Comparison of ENCODE assay signal across 9 cellular contexts in the genomic region with DNA sequence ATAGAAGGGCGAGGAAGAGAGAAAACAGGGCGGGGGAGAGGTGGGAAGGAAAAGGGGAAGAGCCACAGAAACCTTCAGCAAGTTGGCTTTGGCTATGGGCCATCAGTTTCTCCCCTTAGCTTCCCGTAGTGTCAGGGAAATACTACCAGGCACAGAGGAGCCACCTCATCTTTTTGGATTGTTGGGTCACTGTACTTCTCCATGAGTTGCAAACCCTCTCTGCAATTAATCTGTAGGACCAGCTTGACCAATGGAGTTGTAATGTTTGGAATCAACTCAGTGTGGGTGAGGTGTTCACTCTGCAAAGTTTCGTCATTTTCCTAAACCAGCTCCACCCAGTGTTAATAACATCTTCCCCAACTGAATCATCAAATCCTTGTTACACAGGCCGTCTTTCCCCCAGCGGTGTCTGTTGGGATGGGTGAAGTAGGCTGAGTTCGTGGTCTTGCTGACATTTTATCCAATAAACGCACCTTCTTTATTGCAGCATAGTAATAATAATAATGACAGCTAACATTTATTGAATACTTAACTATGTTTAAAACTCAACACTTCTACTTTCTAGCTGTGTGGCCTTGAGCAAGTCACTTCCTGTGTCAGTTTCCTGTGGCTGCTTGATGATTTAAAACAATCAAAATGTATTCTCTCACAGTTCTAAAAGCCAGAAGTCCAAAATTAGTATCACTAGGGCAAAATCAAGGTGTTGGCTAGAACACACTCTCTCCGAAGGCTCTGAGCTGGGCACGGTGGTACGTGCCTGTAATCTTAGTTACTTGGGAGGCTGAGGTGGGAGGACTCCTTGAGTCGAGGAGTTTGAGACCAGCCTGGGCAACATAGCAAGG. TPM values are rescaled to one million over a fixed set of nuclear protein-coding genes. Genes with fewer than 3 reads are reported as not detected.
DNase-seq lines count a peak whose midpoint lies in the region; ATAC-seq and TF ChIP-seq lines count a peak whose summit lies in the region.
"Had no signal": no experiment of that assay in that cellular context is flagged by ENCODE, and none has a peak within 500 bp of the region (broad histone marks: within the 10 kb centered on the region; RNA-seq: fewer than 3 reads in every experiment).

No MANE protein-coding gene starts in this region.

- in situ Hi-C loops in astrocyte of the spinal cord (cut with HindIII; ENCODE audit: low sequenced_read_pairs): no loop called here

- ATAC-seq in HG03442 (IDR thresholded peaks at IDR 0.05; ENCODE audit: unreplicated experiment) (no peak), GM18502 (IDR thresholded peaks at IDR 0.05; ENCODE audit: poor library complexity, unreplicated experiment) (no peak)

- no peaks in the 10 kb centered on the region for H3K36me3 ChIP-seq in mucosa of rectum (ENCODE audit: control insufficient read depth in 2 of 2, insufficient read depth in 2 of 2, low read length in 2 of 2)

- H3K4me1 ChIP-seq in mucosa of rectum (ENCODE audit: control insufficient read depth in 2 of 2, insufficient read depth in 2 of 2, low read length in 2 of 2): peaks cover 0 to 13% of the 10 kb centered on the region in 2 donors

- no peak for TF ChIP-seq CTCF in astrocyte of the spinal cord (IDR thresholded peaks at IDR 0.05; ENCODE audit: low read depth, low read length)

- H3K27ac ChIP-seq in mucosa of rectum (ENCODE audit: low read depth in 2 of 2, low read length in 2 of 2): peak overlapping the region; percentile 4 to 43
- H3K27ac ChIP-seq: KMS-11 had no signal

- peak; percentile 98 for DNase-seq in ELR (ENCODE audit: low read depth)
- peak; percentile 19 for DNase-seq in NAMALWA (ENCODE audit: low spot score)
- peak; percentile 89 for DNase-seq in astrocyte of the spinal cord (ENCODE audit: low read depth, low spot score)
- no peak for DNase-seq in NCI-H69 (lab: John Stamatoyannopoulos, UW)
- DNase-seq in mesenteric fat pad (ENCODE audit: low spot score): no peak

- no peaks in the 10 kb centered on the region for H3K9me3 ChIP-seq in mucosa of rectum (ENCODE audit: control insufficient read depth in 2 of 2, low read length in 2 of 2)

- H3K27me3 ChIP-seq in mucosa of rectum (ENCODE audit: control insufficient read depth in 2 of 2, insufficient read depth in 2 of 2, low read length in 2 of 2): no peaks in the 10 kb centered on the region

- H3K9ac ChIP-seq in mucosa of rectum (ENCODE audit: low read depth in 1 of 2, low read length in 2 of 2): no peak overlapping the region
- H3K9ac ChIP-seq: KMS-11 had no signal

- no peak overlapping the region for H3K4me3 ChIP-seq in astrocyte of the spinal cord (ENCODE audit: low read depth, low read length)
- no peak overlapping the region for H3K4me3 ChIP-seq in mucosa of rectum (ENCODE audit: low read length in 2 of 2)

RNA-seq across cellular contexts. Expression of a gene that starts 8.1 kb away (rescaled TPM):
- total RNA-seq in mesenteric fat pad: 31.4 TPM

RNA-seq across cellular contexts. Expression of a gene that starts 11.7 kb away (rescaled TPM):
- 8.6 TPM for total RNA-seq in mesenteric fat pad

RNA-seq across cellular contexts. Expression of a gene that starts 55.2 kb away (rescaled TPM):
- total RNA-seq in mesenteric fat pad: 3.5 TPM

Comparison
In these comparisons a context has a peak if more than half of its experiments do, and no peak if none do; other contexts are left out.
1. DNase-seq: peak in ELR (single experiment), NAMALWA (single experiment) and astrocyte of the spinal cord (single experiment); none in NCI-H69 (single experiment) and mesenteric fat pad (single experiment).